In the genomic region with DNA sequence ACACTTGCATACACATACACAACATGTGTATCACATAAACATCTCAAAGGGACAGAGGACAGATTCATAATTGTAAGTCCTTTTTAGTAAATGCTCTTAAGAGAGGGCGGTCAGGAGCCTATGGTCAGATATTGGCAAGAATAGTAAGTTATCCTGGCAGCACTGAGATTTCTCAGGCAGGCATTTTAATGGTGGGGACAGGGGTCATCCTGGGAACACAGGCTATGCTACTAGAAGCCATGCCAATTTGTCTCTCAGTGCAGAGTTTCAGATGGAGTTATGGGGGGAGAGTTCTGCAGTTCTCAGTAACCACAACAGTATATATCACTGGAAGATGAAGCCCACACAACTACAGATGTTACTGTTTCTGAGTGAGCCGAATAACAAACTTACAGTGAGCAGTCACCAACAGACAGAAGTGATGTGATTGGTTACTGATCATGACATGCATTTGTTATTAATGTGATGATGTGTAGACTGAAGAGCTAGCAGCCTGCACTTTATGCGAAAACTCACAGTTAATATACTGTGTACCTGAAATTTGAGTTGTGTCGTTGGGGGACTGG, we compare ENCODE assay signal across 10 cellular contexts. TPM values are rescaled to one million over a fixed set of nuclear protein-coding genes. Genes with fewer than 3 reads are reported as not detected.
A peak's percentile ranks its signal among the peaks of the same experiment; 100 is the strongest.
DNase-seq lines count a peak whose midpoint lies in the region; ATAC-seq, FAIRE-seq and TF ChIP-seq lines count a peak whose summit lies in the region.
"Had no signal": no experiment of that assay in that cellular context is flagged by ENCODE, and none has a peak within 500 bp of the region (broad histone marks: within the 10 kb centered on the region; RNA-seq: fewer than 3 reads in every experiment).

No MANE protein-coding gene starts in this region.

- H3K4me1 Mint-ChIP-seq in mesothelial cell of epicardium: peaks cover 15% of the 10 kb centered on the region

- no peak for TF ChIP-seq POLR2A in GM12891 (IDR thresholded peaks at IDR 0.05; ENCODE audit: low read depth, low read length)
- TF ChIP-seq POLR2A in Raji (IDR thresholded peaks at IDR 0.05; ENCODE audit: insufficient read depth, low read depth, low read length): 0 out of 2 replicates have a peak, but pooled peaks have one; percentile 30

- H3K27me3 Mint-ChIP-seq in mesothelial cell of epicardium (ENCODE audit: low read depth): no peaks in the 10 kb centered on the region

- ATAC-seq in GM21619 (IDR thresholded peaks at IDR 0.05; ENCODE audit: unreplicated experiment): peak; percentile 12
- no peak for ATAC-seq in sciatic nerve

- H3K4me3 Mint-ChIP-seq in mesothelial cell of epicardium: no peak overlapping the region

- no peaks in the 10 kb centered on the region for H3K36me3 Mint-ChIP-seq in mesothelial cell of epicardium

- peak overlapping the region; percentile 43 for H3K27ac Mint-ChIP-seq in mesothelial cell of epicardium

- DNase-seq in GM12891 (ENCODE audit: insufficient read length, low spot score) (peak; percentile 18), mesothelial cell of epicardium (ENCODE audit: low spot score in 2 of 2, unreplicated experiment in 2 of 2) (no peak), sciatic nerve (ENCODE audit: low spot score) (no peak), AG08396 (ENCODE audit: low spot score) (no peak), NCI-H446 treated with DMSO at 0.1 percent for 48 hours (lab: John Stamatoyannopoulos, UW) (no peak), COR-L47 (lab: John Stamatoyannopoulos, UW) (no peak)
- DNase-seq: NCI-H510A treated with DMSO at 0.1 percent for 48 hours had no signal

- TF ChIP-seq CTCF in mesothelial cell of epicardium (IDR thresholded peaks at IDR 0.05; ENCODE audit: unreplicated experiment): no peak

- FAIRE-seq in GM12891 (lab: Jason Lieb, UNC): peak; percentile 89
- FAIRE-seq: G401.6 had no signal

- H3K9me3 Mint-ChIP-seq in mesothelial cell of epicardium: no peaks in the 10 kb centered on the region

- intact Hi-C loops in sciatic nerve (cut with DNase I): no loop called here

TF ChIP-seq in GM12891, 5 proteins besides CTCF, POLR2A, EP300 and RAD21:
- TF ChIP-seq PAX5 (IDR thresholded peaks at IDR 0.05; ENCODE audit: insufficient read depth, low read length, severe bottlenecking): no peak
- TF ChIP-seq SPI1 (IDR thresholded peaks at IDR 0.05; ENCODE audit: low read depth, low read length): no peak
- no peak for TF ChIP-seq POLR2AphosphoS5 (IDR thresholded peaks at IDR 0.05; ENCODE audit: low read depth, low read length)
- TF ChIP-seq POU2F2 (IDR thresholded peaks at IDR 0.05; ENCODE audit: low read depth, low read length): 0 out of 2 replicates have a peak, but pooled peaks have one; percentile 20

RNA-seq across cellular contexts. Expression of a gene that starts 16.4 kb away (rescaled TPM):
- polyA plus RNA-seq in GM12891 (2012; ENCODE audit: low read depth, missing spikeins): 0.83 TPM
- total RNA-seq in mesothelial cell of epicardium (2.7 to 3.4 TPM (median 2.8 TPM) in 3 replicates), sciatic nerve (14.3 TPM)

RNA-seq across cellular contexts. Expression of a gene that starts 44.4 kb away (rescaled TPM):
- 143 TPM for polyA plus RNA-seq in GM12891 (2012; ENCODE audit: low read depth, missing spikeins)
- total RNA-seq in mesothelial cell of epicardium: 163 to 169 TPM (median 165 TPM) in 3 replicates
- total RNA-seq in sciatic nerve: 130 TPM
